Comparison of ENCODE assay signal across 12 cellular contexts in genomic region chr3:172131746-172132145, GRCh38.
DNase-seq lines count a peak whose midpoint lies in the region; ATAC-seq and TF ChIP-seq lines count a peak whose summit lies in the region.
"Had no signal": no experiment of that assay in that cellular context is flagged by ENCODE, and none has a peak within 500 bp of the region (broad histone marks: within the 10 kb centered on the region; RNA-seq: fewer than 3 reads in every experiment).

No MANE protein-coding gene starts in this region.

- peak overlapping the region; percentile 7; the same call in 1 of the 2 replicates for H3K4me2 ChIP-seq in KMS-11

- no peaks in the 10 kb centered on the region for H3K27me3 ChIP-seq in CD4-positive, alpha-beta T cell (ENCODE audit: control insufficient read depth, insufficient read depth, low read length)
- H3K27me3 ChIP-seq in KMS-11 (ENCODE audit: insufficient read depth, low read depth) (no peaks in the 10 kb centered on the region), breast epithelium (no peaks in the 10 kb centered on the region), H7 (ENCODE audit: control insufficient read depth, insufficient read depth, low read length) (no peaks in the 10 kb centered on the region)

- H3K9ac ChIP-seq in KMS-11, result no peak overlapping the region

- intact Hi-C loops in CD4-positive, alpha-beta T cell (cut with DNase I, micrococcal nuclease), result no loop called here
- intact Hi-C loops in breast epithelium (cut with DNase I; ENCODE audit: low total_unique reads), result no loop called here

- ATAC-seq in CD4-positive, alpha-beta T cell (ENCODE audit: poor library complexity), result no peak
- ATAC-seq in HG03045 (IDR thresholded peaks at IDR 0.05; ENCODE audit: unreplicated experiment) (no peak), GM19351 (IDR thresholded peaks at IDR 0.05; ENCODE audit: unreplicated experiment) (no peak)

- H3K4me1 Mint-ChIP-seq in CD4-positive, alpha-beta T cell (ENCODE audit: low read depth), result peaks cover 57% of the 10 kb centered on the region
- peaks cover 61% of the 10 kb centered on the region for H3K4me1 Mint-ChIP-seq in neural crest cell

- no peaks in the 10 kb centered on the region for H3K36me3 ChIP-seq in KMS-11 (ENCODE audit: insufficient read depth)
- no peaks in the 10 kb centered on the region for H3K36me3 ChIP-seq in breast epithelium
- no peaks in the 10 kb centered on the region for H3K36me3 ChIP-seq in H7 (replicated peaks; ENCODE audit: control insufficient read depth, insufficient read depth, low read length)

- H3K79me2 ChIP-seq in KMS-11 (ENCODE audit: insufficient read depth, low read depth), result peaks cover 90% of the 10 kb centered on the region

- POLR2A ChIA-PET in CD4-positive, alpha-beta T cell (lab: Charles Lee), result interaction anchor here (0.7 to 4.1 kb wide), 3 partner anchors 24 to 101 kb away, joined by 3 to 18 read pairs (median 3); no protein-coding TSS in a partner anchor

- DNase-seq in CD4-positive, alpha-beta T cell, result no peak
- no peak for DNase-seq in breast epithelium (ENCODE audit: low spot score in 2 of 2)
- DNase-seq in neural crest cell (ENCODE audit: low read depth, low spot score), result no peak
- DNase-seq in NOMO-1 treated with dmso at 0.1 percent for 144 hours (lab: John Stamatoyannopoulos, UW; ENCODE audit: unreplicated experiment), result no peak
- DNase-seq in H7, result no peak
- DNase-seq: activated CD4-positive, alpha-beta T cell treated with anti-CD3 and anti-CD28 coated beads, Interleukin-2, amount 50 U/mL, for 1 hour; midbrain; NCI-H1105; stimulated activated naive CD8-positive, alpha-beta T cell treated with anti-CD3 and anti-CD28 coated beads, Interleukin-15, Interleukin-2, amounts not matched to agents 100 U/mL and 50 U/mL, for 24 hours had no signal

- H4K20me1 ChIP-seq in KMS-11 (ENCODE audit: insufficient read depth), result peaks cover 9% of the 10 kb centered on the region

- no peak overlapping the region for H3K27ac ChIP-seq in CD4-positive, alpha-beta T cell (ENCODE audit: low read depth, low read length)
- H3K27ac ChIP-seq in KMS-11 (no peak overlapping the region), breast epithelium (peak overlapping the region; percentile 30 to 58)

- H3K27ac Mint-ChIP-seq in CD4-positive, alpha-beta T cell, result peak overlapping the region; percentile 35
- peak overlapping the region; percentile 1 for H3K27ac Mint-ChIP-seq in neural crest cell (ENCODE audit: unreplicated experiment)

- no peaks in the 10 kb centered on the region for H3K27me3 Mint-ChIP-seq in CD4-positive, alpha-beta T cell
- no peaks in the 10 kb centered on the region for H3K27me3 Mint-ChIP-seq in neural crest cell (ENCODE audit: low read depth)

- H3K4me1 ChIP-seq in KMS-11 (ENCODE audit: low read depth, poor library complexity, severe bottlenecking) (peaks cover 98% of the 10 kb centered on the region), breast epithelium (peaks cover 0 to 19% of the 10 kb centered on the region in 2 donors)

- peaks cover 7% of the 10 kb centered on the region for H3K36me3 Mint-ChIP-seq in CD4-positive, alpha-beta T cell (ENCODE audit: low read depth)
- H3K36me3 Mint-ChIP-seq in neural crest cell (ENCODE audit: low read depth), result peaks cover 7% of the 10 kb centered on the region

- no peak overlapping the region for H3K4me3 ChIP-seq in KMS-11 (IDR thresholded peaks at IDR 0.05; ENCODE audit: insufficient read depth, low read depth, low read length)
- H3K4me3 ChIP-seq in breast epithelium, result no peak overlapping the region
- no peak overlapping the region for H3K4me3 ChIP-seq in H7 (ENCODE audit: insufficient read depth, low read depth, low read length)

- H3K9me3 Mint-ChIP-seq in CD4-positive, alpha-beta T cell, result no peaks in the 10 kb centered on the region
- no peaks in the 10 kb centered on the region for H3K9me3 Mint-ChIP-seq in neural crest cell

- no peaks in the 10 kb centered on the region for H3K9me3 ChIP-seq in CD4-positive, alpha-beta T cell (ENCODE audit: control insufficient read depth, low read length)
- H3K9me3 ChIP-seq in breast epithelium, result no peaks in the 10 kb centered on the region

- H2AFZ ChIP-seq in KMS-11 (ENCODE audit: low read depth), result no peak overlapping the region

- CTCF ChIA-PET in CD4-positive, alpha-beta T cell (lab: Charles Lee), result interaction anchor here (1.0 kb wide), 1 partner anchor 8 kb away, joined by 3 read pairs; no protein-coding TSS in a partner anchor

- TF ChIP-seq CTCF in CD4-positive, alpha-beta T cell (IDR thresholded peaks at IDR 0.05), result no peak
- TF ChIP-seq CTCF in KMS-11 (conservative IDR thresholded peaks at IDR 0.05; ENCODE audit: low read depth, low read length), result no peak
- TF ChIP-seq CTCF in breast epithelium (IDR thresholded peaks at IDR 0.05), result no peak
- TF ChIP-seq CTCF in neural crest cell (conservative IDR thresholded peaks at IDR 0.05), result no peak

- peak overlapping the region; percentile 3 for H3K4me3 Mint-ChIP-seq in CD4-positive, alpha-beta T cell
- H3K4me3 Mint-ChIP-seq in neural crest cell, result no peak overlapping the region

- no peak for TF ChIP-seq POLR2A in breast epithelium (IDR thresholded peaks at IDR 0.05)

Comparison
In these comparisons a context has a peak if more than half of its experiments do, and no peak if none do; other contexts are left out.
1. H3K27ac ChIP-seq: peak in breast epithelium (2 of 2); none in CD4-positive, alpha-beta T cell (single experiment) and KMS-11 (single experiment).